27 cellular contexts compared by ENCODE assay signal in genomic region chr1:64809309-64809708, GRCh38.
"Had no signal": no experiment of that assay in that cellular context is flagged by ENCODE, and none has a peak within 500 bp of the region (broad histone marks: within the 10 kb centered on the region; RNA-seq: fewer than 3 reads in every experiment).

No MANE protein-coding gene starts in this region.

- H3K4me1 ChIP-seq: stomach, suprapubic skin, testis, thyroid gland, tibial nerve, transverse colon, upper lobe of left lung, upper lobe of right lung, uterus, vagina had no signal

- H3K27ac ChIP-seq: stomach, suprapubic skin, testis, thoracic aorta, thyroid gland, tibial artery, tibial nerve, transverse colon, upper lobe of left lung, upper lobe of right lung, uterus, vagina had no signal

- H3K9me3 ChIP-seq: stomach, suprapubic skin, testis, thoracic aorta, thyroid gland, tibial artery, tibial nerve, transverse colon, upper lobe of left lung, upper lobe of right lung, uterus, vagina had no signal

- FAIRE-seq: urothelium cell line had no signal

- H3K36me3 ChIP-seq: suprapubic skin, thoracic aorta, thyroid gland, upper lobe of left lung, upper lobe of right lung, uterus, vagina had no signal

- ATAC-seq: stimulated activated effector memory CD8-positive, alpha-beta T cell treated with anti-CD3 and anti-CD28 coated beads, Interleukin-12 subunit alpha, Interleukin-12 subunit beta, amount 100 ng/mL, for 72 hours; stimulated activated memory B cell treated with anti-CD40 and anti-IgM and Interleukin-4, amounts not matched to agents 10 μg/mL and 1 μg/mL and 100 μg/mL, for 72 hours; stimulated activated naive B cell treated with anti-CD40 and anti-IgM and Interleukin-4, amounts not matched to agents 10 μg/mL and 1 μg/mL and 100 μg/mL, for 72 hours; stimulated activated naive CD8-positive, alpha-beta T cell treated with anti-CD3 and anti-CD28 coated beads, Interleukin-15, amount 100 ng/mL, for 72 hours; stimulated activated naive CD8-positive, alpha-beta T cell treated with anti-CD3 and anti-CD28 coated beads, Interleukin-15, Interleukin-2, amounts not matched to agents 100 U/mL and 50 U/mL, for 24 hours; upper lobe of right lung had no signal

- H3K4me3 ChIP-seq: stomach, suprapubic skin, testis, thoracic aorta, thyroid gland, tibial artery, tibial nerve, transverse colon, upper lobe of left lung, upper lobe of right lung, uterus, vagina had no signal

- DNase-seq: stimulated activated CD4-positive, alpha-beta T cell treated with anti-CD3 and anti-CD28 coated beads, Interleukin-2, amount 100 ng/mL, for 48 hours; stimulated activated CD4-positive, alpha-beta T cell treated with anti-CD3 and anti-CD28 coated beads, Interleukin-4, amount 100 ng/mL, for 1 hour; stimulated activated CD4-positive, alpha-beta T cell treated with anti-CD3 and anti-CD28 coated beads, Interleukin-4, amount 100 ng/mL, for 24 hours; stimulated activated CD4-positive, alpha-beta T cell treated with anti-CD3 and anti-CD28 coated beads, Interleukin-4, amount 100 ng/mL, for 4 hours; stimulated activated CD8-positive, alpha-beta memory T cell treated with anti-CD3 and anti-CD28 coated beads, Interleukin-4, amount 100 ng/mL, for 48 hours; stimulated activated naive B cell treated with anti-CD40 and anti-IgM and Interleukin-4, amounts not matched to agents 10 μg/mL and 1 μg/mL and 100 μg/mL, for 72 hours; stimulated activated naive CD4-positive, alpha-beta T cell; stimulated activated naive CD4-positive, alpha-beta T cell treated with Interleukin-2 at 50 U/mL for 16 hours; stimulated activated naive CD8-positive, alpha-beta T cell treated with anti-CD3 and anti-CD28 coated beads, Interleukin-15, amount 100 ng/mL, for 72 hours; stimulated activated naive CD8-positive, alpha-beta T cell treated with anti-CD3 and anti-CD28 coated beads, Interleukin-15, Interleukin-2, amounts not matched to agents 100 U/mL and 50 U/mL, for 24 hours; stomach; substantia nigra; testis; thyroid gland; tibial artery; transverse colon; trophoblast cell; upper lobe of left lung; upper lobe of right lung; uterus had no signal
